In genomic region chr6:78101387-78101786, GRCh38 we compare ENCODE assay signal across 2 cellular contexts.
TF ChIP-seq lines count a peak whose summit lies in the region.

No MANE protein-coding gene starts in this region.

TF ChIP-seq in GM23338, 12 proteins besides CTCF, POLR2A, EP300 and RAD21:
- no peak for TF ChIP-seq NANOG (IDR thresholded peaks at IDR 0.05; ENCODE audit: borderline replicate concordance)
- no peak for TF ChIP-seq ETS1 (IDR thresholded peaks at IDR 0.05)
- no peak for TF ChIP-seq STAT1 (IDR thresholded peaks at IDR 0.05; ENCODE audit: unreplicated experiment)
- TF ChIP-seq EZH2 (IDR thresholded peaks at IDR 0.05; ENCODE audit: low read depth, unreplicated experiment), result no peak
- no peak for TF ChIP-seq JUNB (IDR thresholded peaks at IDR 0.05; ENCODE audit: unreplicated experiment)
- TF ChIP-seq ZNF462 (CRISPR knock-in tag; IDR thresholded peaks at IDR 0.05), result no peak
- TF ChIP-seq EZH2phosphoT487 (IDR thresholded peaks at IDR 0.05; ENCODE audit: unreplicated experiment), result no peak
- TF ChIP-seq ZNF331 (CRISPR knock-in tag; IDR thresholded peaks at IDR 0.05; ENCODE audit: low read depth), result no peak
- no peak for TF ChIP-seq POLR2AphosphoS5 (IDR thresholded peaks at IDR 0.05; ENCODE audit: low read depth)
- TF ChIP-seq CREB1 (CRISPR knock-in tag; IDR thresholded peaks at IDR 0.05; ENCODE audit: low read depth), result no peak
- no peak for TF ChIP-seq ZNF114 (CRISPR knock-in tag; IDR thresholded peaks at IDR 0.05)
- no peak for TF ChIP-seq REST (IDR thresholded peaks at IDR 0.05; ENCODE audit: unreplicated experiment)

TF ChIP-seq in H1, 55 proteins besides CTCF, POLR2A, EP300 and RAD21:
- TF ChIP-seq RFX5 (IDR thresholded peaks at IDR 0.05; ENCODE audit: borderline replicate concordance, low read depth, low read length), result no peak
- TF ChIP-seq PHF8 (conservative IDR thresholded peaks at IDR 0.05; ENCODE audit: low read depth, low read length), result no peak
- TF ChIP-seq SP4 (IDR thresholded peaks at IDR 0.05; ENCODE audit: low read length), result no peak
- TF ChIP-seq CHD1 (IDR thresholded peaks at IDR 0.05; ENCODE audit: low read depth, low read length), result no peak
- no peak for TF ChIP-seq CREB1 (IDR thresholded peaks at IDR 0.05)
- TF ChIP-seq EZH2 (IDR thresholded peaks at IDR 0.05; ENCODE audit: low read depth, low read length, severe bottlenecking), result no peak
- TF ChIP-seq TAF1 (IDR thresholded peaks at IDR 0.05; ENCODE audit: low read depth, low read length), result no peak
- TF ChIP-seq SP2 (IDR thresholded peaks at IDR 0.05; ENCODE audit: low read length), result no peak
